ENCODE assay signal across 9 cellular contexts in genomic region chr9:76987594-76988200, GRCh38. TPM values are rescaled to one million over a fixed set of nuclear protein-coding genes. Genes with fewer than 3 reads are reported as not detected.
DNase-seq lines count a peak whose midpoint lies in the region; ATAC-seq and TF ChIP-seq lines count a peak whose summit lies in the region.
"Had no signal": no experiment of that assay in that cellular context is flagged by ENCODE, and none has a peak within 500 bp of the region (broad histone marks: within the 10 kb centered on the region; RNA-seq: fewer than 3 reads in every experiment).

No MANE protein-coding gene starts in this region.

- no peak overlapping the region for H3K27ac Mint-ChIP-seq in brain
- H3K27ac Mint-ChIP-seq: memory B cell had no signal

- ATAC-seq in GM21619 (IDR thresholded peaks at IDR 0.05; ENCODE audit: unreplicated experiment) (peak; percentile 57), left lung (peak; percentile 72), GM21576 (IDR thresholded peaks at IDR 0.05; ENCODE audit: unreplicated experiment) (no peak)

- H3K36me3 ChIP-seq in left lung: no peaks in the 10 kb centered on the region

- H3K27me3 Mint-ChIP-seq in brain: peaks cover 15% of the 10 kb centered on the region

- no peak overlapping the region for H3K4me3 Mint-ChIP-seq in brain
- H3K4me3 Mint-ChIP-seq: memory B cell had no signal

- DNase-seq in COLO829 (ENCODE audit: low spot score) (peak; percentile 65), NCI-H2196 (lab: John Stamatoyannopoulos, UW; ENCODE audit: unreplicated experiment) (peak; percentile 16), left lung (no peak), 8988T (no peak)
- no peak for DNase-seq in activated CD4-positive, alpha-beta T cell treated with anti-CD3 and anti-CD28 coated beads, Interleukin-2, amount 50 U/mL, for 4 hours

- H3K4me1 Mint-ChIP-seq in brain: no peaks in the 10 kb centered on the region
- H3K4me1 Mint-ChIP-seq: memory B cell had no signal

- H3K4me1 ChIP-seq in left lung: no peaks in the 10 kb centered on the region

- no peak overlapping the region for H3K27ac ChIP-seq in left lung

- no peaks in the 10 kb centered on the region for H3K9me3 Mint-ChIP-seq in brain
- H3K9me3 Mint-ChIP-seq: memory B cell had no signal

- H3K9me3 ChIP-seq in left lung: no peaks in the 10 kb centered on the region

- no peaks in the 10 kb centered on the region for H3K36me3 Mint-ChIP-seq in brain
- H3K36me3 Mint-ChIP-seq: memory B cell had no signal

- intact Hi-C loops in left lung (cut with DNase I): no loop called here

- H3K4me3 ChIP-seq in left lung: no peak overlapping the region

- peaks cover 0 to 38% of the 10 kb centered on the region in 2 donors for H3K27me3 ChIP-seq in left lung

- TF ChIP-seq CTCF in brain (conservative IDR thresholded peaks at IDR 0.05) (peak; percentile 59 to 64), left lung (IDR thresholded peaks at IDR 0.05) (no peak)

RNA-seq across cellular contexts. Expression of gene FOXB2, which starts 31.8 kb away (rescaled TPM):
- polyA plus RNA-seq in brain (ENCODE audit: insufficient read depth, low read depth, low replicate concordance): 0.68 TPM
- not detected for total RNA-seq in left lung

Comparison
In these comparisons a context has a peak if more than half of its experiments do, and no peak if none do; other contexts are left out.
1. DNase-seq: peak in COLO829 (single experiment) and NCI-H2196 (single experiment); none in left lung (0 of 2), 8988T (single experiment) and activated CD4-positive, alpha-beta T cell treated with anti-CD3 and anti-CD28 coated beads, Interleukin-2, amount 50 U/mL, for 4 hours (0 of 2).
2. CTCF ChIP-seq: peak in brain (2 of 2); none in left lung (0 of 2).